1 cellular context compared by ENCODE assay signal in the genomic region with DNA sequence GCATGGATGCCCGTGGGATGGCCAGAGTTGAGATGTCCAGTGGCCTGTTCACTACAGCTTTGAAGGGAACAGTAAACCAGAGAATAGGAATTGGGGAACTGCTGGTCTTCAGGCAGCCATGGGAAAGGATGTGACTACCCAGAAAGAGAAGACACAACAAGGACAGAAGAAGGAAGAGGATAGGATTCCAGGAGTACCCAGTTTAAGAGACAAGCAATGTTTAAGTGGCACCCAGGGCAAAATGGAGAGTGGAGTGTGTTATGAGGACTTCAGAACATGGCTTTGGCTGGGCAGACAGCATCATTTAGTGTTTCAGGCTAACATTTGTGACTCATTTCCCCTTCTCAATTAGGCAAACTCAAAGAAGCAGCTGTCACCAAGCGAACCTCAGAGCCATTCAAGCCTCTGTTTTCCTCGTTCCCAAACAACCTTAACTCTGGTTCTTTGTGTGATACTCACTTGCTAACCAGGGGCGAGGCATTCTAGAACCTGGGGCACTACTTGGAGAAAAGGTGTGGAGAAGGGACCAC.
TF ChIP-seq lines count a peak whose summit lies in the region.

No MANE protein-coding gene starts in this region.

TF ChIP-seq in endothelial cell of umbilical vein, 7 proteins besides CTCF, POLR2A, EP300 and RAD21 (continued from another document):
- TF ChIP-seq, protein P1, sequence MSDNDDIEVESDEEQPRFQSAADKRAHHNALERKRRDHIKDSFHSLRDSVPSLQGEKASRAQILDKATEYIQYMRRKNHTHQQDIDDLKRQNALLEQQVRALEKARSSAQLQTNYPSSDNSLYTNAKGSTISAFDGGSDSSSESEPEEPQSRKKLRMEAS (IDR thresholded peaks at IDR 0.05; ENCODE audit: insufficient read depth, insufficient read length) = no peak
- TF ChIP-seq EZH2 (IDR thresholded peaks at IDR 0.05; ENCODE audit: borderline replicate concordance, low read depth, low read length, severe bottlenecking) = no peak
- TF ChIP-seq GATA2 (IDR thresholded peaks at IDR 0.05; ENCODE audit: insufficient read depth, insufficient read length, low read depth, low read length) = no peak
- no peak for TF ChIP-seq MYC (IDR thresholded peaks at IDR 0.05; ENCODE audit: low read depth, low read length)
- TF ChIP-seq JUN (IDR thresholded peaks at IDR 0.05; ENCODE audit: borderline replicate concordance, insufficient read depth, insufficient read length, low read depth) = peak; percentile 74
TF ChIP-seq in endothelial cell of umbilical vein: peak in this region for 2.
